In the genomic region with DNA sequence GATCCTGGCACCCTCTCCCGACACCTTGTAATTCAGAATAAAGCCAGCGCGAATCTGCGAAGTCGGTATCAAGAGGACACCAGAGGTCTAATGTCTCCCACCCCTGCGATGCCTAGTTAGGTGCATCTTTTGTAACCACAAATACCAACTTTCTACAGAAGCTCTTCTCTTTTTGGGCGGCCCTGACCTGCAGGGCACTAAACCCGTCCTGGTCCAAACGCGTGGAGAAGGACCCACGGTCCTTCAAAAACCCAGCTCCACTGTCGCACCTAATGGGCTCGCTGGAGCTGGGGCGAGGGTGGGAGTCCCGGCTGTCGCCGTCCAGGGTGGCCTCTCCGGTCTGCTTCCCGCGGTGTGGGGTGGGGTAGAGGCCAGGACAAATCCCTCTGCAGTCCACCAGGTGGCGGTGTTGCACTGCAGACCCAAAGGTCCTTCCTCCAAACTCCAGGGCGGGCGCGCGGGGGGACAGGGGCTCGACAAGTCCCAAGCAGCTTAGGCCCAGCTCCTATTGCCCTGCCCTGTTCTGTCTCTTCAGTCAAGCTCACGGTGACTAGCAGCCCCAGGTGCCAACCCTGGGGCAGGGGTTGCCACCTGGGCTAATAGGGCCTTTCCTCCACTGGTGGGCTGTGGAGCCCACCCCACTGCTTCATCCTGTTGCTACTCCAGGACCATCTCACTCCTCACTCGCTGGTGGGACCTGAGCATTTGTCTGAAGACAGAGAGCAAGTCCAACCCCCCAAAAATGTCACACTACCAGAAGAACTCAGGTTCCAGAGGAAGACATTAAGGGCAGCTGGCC, we compare ENCODE assay signal across 8 cellular contexts. TPM values are rescaled to one million over a fixed set of nuclear protein-coding genes. Genes with fewer than 3 reads are reported as not detected.
A peak's percentile ranks its signal among the peaks of the same experiment; 100 is the strongest.
DNase-seq lines count a peak whose midpoint lies in the region; ATAC-seq and TF ChIP-seq lines count a peak whose summit lies in the region.

No MANE protein-coding gene starts in this region.

- TF ChIP-seq EP300 in esophagus muscularis mucosa (IDR thresholded peaks at IDR 0.05): no peak

- H3K4me3 ChIP-seq in OCI-LY7 (ENCODE audit: low read depth, low read length, poor library complexity, severe bottlenecking) (no peak overlapping the region), esophagus muscularis mucosa (no peak overlapping the region)

- H3K4me1 ChIP-seq in OCI-LY7 (ENCODE audit: insufficient read depth, low read length, poor library complexity, severe bottlenecking) (no peaks in the 10 kb centered on the region), esophagus muscularis mucosa (peaks cover 26 to 58% (median 43%) of the 10 kb centered on the region in 4 donors)

- peaks cover 0 to under 1% of the 10 kb centered on the region in 2 donors for H3K36me3 Mint-ChIP-seq in naive B cell

- H3K27ac ChIP-seq in OCI-LY7 (ENCODE audit: low read depth, low read length, poor library complexity, severe bottlenecking) (no peak overlapping the region), esophagus muscularis mucosa (replicated peaks in 1 of 4) (no peak overlapping the region)

- H3K79me2 ChIP-seq in OCI-LY7 (ENCODE audit: insufficient read depth, low read depth, low read length): no peaks in the 10 kb centered on the region

- ATAC-seq in naive B cell (ENCODE audit: low read depth in 2 of 2) (peak; percentile 69 to 70), GM21529 (IDR thresholded peaks at IDR 0.05; ENCODE audit: unreplicated experiment) (no peak)

- no peaks in the 10 kb centered on the region for H3K9me2 ChIP-seq in OCI-LY7 (ENCODE audit: insufficient read depth, low read length)

- H3K27ac Mint-ChIP-seq in naive B cell: peak overlapping the region in 4 of 6 donors; percentile 53 to 96 (median 84)

- no peaks in the 10 kb centered on the region for H3K9me3 ChIP-seq in OCI-LY7 (ENCODE audit: low read length)
- no peaks in the 10 kb centered on the region for H3K9me3 ChIP-seq in esophagus muscularis mucosa

- peak overlapping the region; percentile 16 to 80 (median 61) for H3K4me3 Mint-ChIP-seq in naive B cell

- TF ChIP-seq CTCF in OCI-LY7 (conservative IDR thresholded peaks at IDR 0.05; ENCODE audit: low read length): peak; percentile 89
- TF ChIP-seq CTCF in esophagus muscularis mucosa (IDR thresholded peaks at IDR 0.05): peak in 2 of 3 experiments; percentile 93 to 97

- CTCF ChIA-PET in OCI-LY7 (lab: Charles Lee; ENCODE audit: unreplicated experiment): interaction anchor here (1.1 to 1.3 kb wide), 2 partner anchors 10 to 156 kb away, joined by 3 read pairs; no protein-coding TSS in a partner anchor

- no peak overlapping the region for H2AFZ ChIP-seq in OCI-LY7 (ENCODE audit: low read length)

- POLR2A ChIA-PET in OCI-LY7 (lab: Charles Lee): no interaction called here

- H3K27me3 Mint-ChIP-seq in naive B cell: peaks cover 26 to 73% (median 56%) of the 10 kb centered on the region in 3 donors

- H4K20me1 ChIP-seq in OCI-LY7 (ENCODE audit: insufficient read depth, low read length): no peaks in the 10 kb centered on the region

- H3K36me3 ChIP-seq in OCI-LY7 (ENCODE audit: insufficient read depth, low read length) (no peaks in the 10 kb centered on the region), esophagus muscularis mucosa (no peaks in the 10 kb centered on the region)

- peak; percentile 84 for DNase-seq in DMS153 treated with DMSO at 0.1 percent for 48 hours (lab: John Stamatoyannopoulos, UW; ENCODE audit: unreplicated experiment)
- DNase-seq in HS-27A (ENCODE audit: low read depth): peak; percentile 47
- peak; percentile 67 for DNase-seq in OCI-LY7 (ENCODE audit: low spot score)
- DNase-seq in activated T-cell treated with anti-CD3 and anti-CD28 coated beads for 4 hours: peak; percentile 74
- no peak for DNase-seq in esophagus muscularis mucosa (ENCODE audit: extremely low spot score)
- DNase-seq in naive B cell: peak; percentile 74
- peak; percentile 62 to 64 for DNase-seq in stimulated activated CD8-positive, alpha-beta memory T cell treated with anti-CD3 and anti-CD28 coated beads, Interleukin-7, amount 100 ng/mL, for 4 hours (ENCODE audit: low read depth in 2 of 2)

- no TSS peak for BruUV-seq in OCI-LY7 (replicated peaks; lab: Mats Ljungman, UMichigan)

- TF ChIP-seq POLR2A in esophagus muscularis mucosa (IDR thresholded peaks at IDR 0.05; ENCODE audit: low read depth): no peak

- H3K9me3 Mint-ChIP-seq in naive B cell: peaks cover 0 to 2% (median 0%) of the 10 kb centered on the region in 7 donors

- peaks cover 20 to 100% (median 58%) of the 10 kb centered on the region in 4 donors for H3K27me3 ChIP-seq in esophagus muscularis mucosa

- 12% methylated on average over 21 of the region's 28 CpGs for WGBS in esophagus muscularis mucosa

- H3K4me1 Mint-ChIP-seq in naive B cell: peaks cover 4 to 14% (median 12%) of the 10 kb centered on the region in 3 donors

- no peak overlapping the region for H3K4me2 ChIP-seq in OCI-LY7 (ENCODE audit: low read length)

- intact Hi-C loops in OCI-LY7 (cut with micrococcal nuclease; ENCODE audit: unreplicated experiment) (loop anchor here (1.0 to 10.0 kb wide), 5 partner anchors 97 to 188 kb away; no protein-coding TSS in a partner anchor), esophagus muscularis mucosa (cut with DNase I) (loop anchor here (2.0 kb wide), 2 partner anchors 96 to 158 kb away; no protein-coding TSS in a partner anchor)

RNA-seq across cellular contexts. Expression of gene HES3, which starts 2.7 kb away (rescaled TPM):
- not detected in 2 replicates for total RNA-seq in OCI-LY7 (2014; rRNA removed; shearing (Covaris generic))
- total RNA-seq in OCI-LY7 (2022) (not detected in 2 replicates), esophagus muscularis mucosa (not detected)
- not detected for polyA plus RNA-seq in naive B cell (ENCODE audit: low read depth in 6 of 6)

RNA-seq across cellular contexts. Expression of gene ICMT, which starts 10.9 kb away (rescaled TPM):
- 54.0 and 57.0 TPM in 2 replicates for total RNA-seq in OCI-LY7 (2014; rRNA removed; shearing (Covaris generic))
- total RNA-seq in OCI-LY7 (2022) (42.2 and 48.0 TPM in 2 replicates), esophagus muscularis mucosa (10 to 100 TPM; 60.0 to 89.5 (median 77.8) TPM)
- polyA plus RNA-seq in naive B cell (ENCODE audit: low read depth in 6 of 6): 10 to 100 TPM in 4 of 6 donors, 1 to 10 TPM in 2; 5.4 to 16.2 (median 11.6) TPM

RNA-seq across cellular contexts. Expression of gene GPR153, which starts 14.2 kb away (rescaled TPM):
- not detected in 2 replicates for total RNA-seq in OCI-LY7 (2014; rRNA removed; shearing (Covaris generic))
- not detected in 2 replicates for total RNA-seq in OCI-LY7 (2022)
- total RNA-seq in esophagus muscularis mucosa: 10 to 100 TPM in 2 of 4 donors, 1 to 10 TPM in 2; 5.5 to 11.0 (median 9.3) TPM
- not detected for polyA plus RNA-seq in naive B cell (ENCODE audit: low read depth in 6 of 6)

RNA-seq across cellular contexts. Expression of gene RNF207, which starts 40.8 kb away (rescaled TPM):
- not detected in 2 replicates for total RNA-seq in OCI-LY7 (2014; rRNA removed; shearing (Covaris generic))
- total RNA-seq in OCI-LY7 (2022) (not detected in 2 replicates), esophagus muscularis mucosa (10 to 100 TPM; 10.8 to 43.2 (median 20.2) TPM)
- polyA plus RNA-seq in naive B cell (ENCODE audit: low read depth in 6 of 6): under 1 TPM in 4 of 6 donors, not detected in 2; 0.12 to 0.61 (median 0.26) TPM

RNA-seq across cellular contexts. Expression of gene RPL22, which starts 47.3 kb away (rescaled TPM):
- 249 and 330 TPM in 2 replicates for total RNA-seq in OCI-LY7 (2014; rRNA removed; shearing (Covaris generic))
- total RNA-seq in OCI-LY7 (2022) (589 and 605 TPM in 2 replicates), esophagus muscularis mucosa (100 to 1,000 TPM; 150 to 225 (median 218) TPM)
- polyA plus RNA-seq in naive B cell (ENCODE audit: low read depth in 6 of 6): 100 to 1,000 TPM; 148 to 237 (median 187) TPM

Comparison
In these comparisons a context has a peak if more than half of its experiments do, and no peak if none do; other contexts are left out.
1. RNA of gene GPR153, which starts 14.2 kb away (total RNA-seq): 5.5 to 11.0 TPM in esophagus muscularis mucosa; not detected in OCI-LY7; every median in the first group is over 4 times any median in the second.